Comparison of ENCODE assay signal across 33 cellular contexts in the genomic region with DNA sequence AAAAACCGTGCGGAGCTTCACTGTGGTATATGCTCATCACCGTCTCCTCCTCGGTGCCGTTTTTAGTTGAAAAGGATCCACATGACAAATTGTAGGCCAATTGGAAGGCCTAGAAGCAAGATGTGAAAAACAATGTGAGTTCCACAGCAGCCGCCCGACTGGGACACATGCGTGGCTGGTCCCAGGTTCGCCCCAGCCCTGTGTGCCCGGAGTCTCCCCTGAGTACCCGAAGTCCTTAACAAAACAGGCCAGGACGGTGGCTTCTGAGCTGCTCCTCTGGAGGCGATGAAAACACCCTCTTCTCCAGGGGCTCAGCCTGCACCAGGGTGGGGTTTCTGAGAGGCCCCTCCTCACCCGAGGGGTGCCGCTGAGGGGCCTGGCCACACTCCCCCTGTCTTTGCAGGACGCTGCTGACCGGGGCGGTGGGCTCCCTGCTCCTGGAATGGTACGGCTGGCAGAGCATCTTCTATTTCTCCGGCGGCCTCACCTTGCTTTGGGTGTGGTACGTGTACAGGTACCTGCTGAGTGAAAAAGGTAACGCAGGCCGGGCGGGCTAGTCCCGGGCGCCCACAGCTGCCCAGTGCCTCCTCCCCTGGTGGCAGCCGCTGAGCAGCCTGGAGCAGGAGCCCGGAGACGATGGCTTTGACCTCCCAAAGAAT. TPM values are rescaled to one million over a fixed set of nuclear protein-coding genes. Genes with fewer than 3 reads are reported as not detected.
"Had no signal": no experiment of that assay in that cellular context is flagged by ENCODE, and none has a peak within 500 bp of the region (broad histone marks: within the 10 kb centered on the region; RNA-seq: fewer than 3 reads in every experiment).

No MANE protein-coding gene starts in this region.

- DNase-seq: colonic mucosa; effector memory CD4-positive, alpha-beta T cell; foreskin keratinocyte; heart left ventricle; left cardiac atrium; mesendoderm; naive thymus-derived CD8-positive, alpha-beta T cell; nephron progenitor cell; occipital lobe; sigmoid colon; stimulated activated CD4-positive, alpha-beta T cell treated with anti-CD3 and anti-CD28 coated beads, Interleukin-4, amount 100 ng/mL, for 4 hours; stimulated activated naive CD8-positive, alpha-beta T cell treated with anti-CD3 and anti-CD28 coated beads, Interleukin-15, Interleukin-2, amounts not matched to agents 100 U/mL and 50 U/mL, for 24 hours; substantia nigra; testis; tibial artery had no signal

- H3K79me2 ChIP-seq: hepatocyte had no signal

- H3K4me2 ChIP-seq: hepatocyte had no signal

- H3K4me1 Mint-ChIP-seq: stimulated activated memory B cell treated with anti-CD40 and anti-IgM and Interleukin-4, amounts not matched to agents 10 μg/mL and 1 μg/mL and 100 μg/mL, for 72 hours had no signal

- H3K27me3 Mint-ChIP-seq: dendritic cell treated with granulocyte-macrophage colony-stimulating factor and Interleukin-4, amounts not matched to agents 40 ng/mL and 50 ng/mL, for 4 days; naive thymus-derived CD8-positive, alpha-beta T cell; stimulated activated memory B cell treated with anti-CD40 and anti-IgM and Interleukin-4, amounts not matched to agents 10 μg/mL and 1 μg/mL and 100 μg/mL, for 72 hours; type B pancreatic cell had no signal

- H3K27ac ChIP-seq: colonic mucosa, esophagus muscularis mucosa, foreskin keratinocyte, gastroesophageal sphincter, hepatocyte, left lung, pancreas, sigmoid colon, testis, tibial artery had no signal

- H3K36me3 ChIP-seq: colonic mucosa, pancreas had no signal

- H3K4me3 ChIP-seq: colonic mucosa, esophagus muscularis mucosa, gastroesophageal sphincter, hepatocyte, left lung, pancreas, sigmoid colon, testis, tibial artery had no signal

- H3K27me3 ChIP-seq: colonic mucosa, esophagus muscularis mucosa, gastroesophageal sphincter, heart left ventricle, hepatocyte, left lung, pancreas, sigmoid colon, testis, tibial artery had no signal

- H3K27ac Mint-ChIP-seq: dendritic cell treated with granulocyte-macrophage colony-stimulating factor and Interleukin-4, amounts not matched to agents 40 ng/mL and 50 ng/mL, for 4 days; nephron progenitor cell; stimulated activated memory B cell treated with anti-CD40 and anti-IgM and Interleukin-4, amounts not matched to agents 10 μg/mL and 1 μg/mL and 100 μg/mL, for 72 hours; type B pancreatic cell had no signal

- H3K9me3 ChIP-seq: colonic mucosa, esophagus muscularis mucosa, gastroesophageal sphincter, heart left ventricle, left lung, pancreas, sigmoid colon, testis, tibial artery had no signal

- H3K36me3 Mint-ChIP-seq: type B pancreatic cell had no signal

- H3K4me1 ChIP-seq: colonic mucosa, esophagus muscularis mucosa, foreskin keratinocyte, gastroesophageal sphincter, left lung, pancreas, sigmoid colon, testis, tibial artery had no signal

- H2AFZ ChIP-seq: hepatocyte had no signal

- H3K4me3 Mint-ChIP-seq: dendritic cell treated with granulocyte-macrophage colony-stimulating factor and Interleukin-4, amounts not matched to agents 40 ng/mL and 50 ng/mL, for 4 days; naive thymus-derived CD8-positive, alpha-beta T cell; nephron progenitor cell; stimulated activated memory B cell treated with anti-CD40 and anti-IgM and Interleukin-4, amounts not matched to agents 10 μg/mL and 1 μg/mL and 100 μg/mL, for 72 hours; type B pancreatic cell had no signal

- H3K9me3 Mint-ChIP-seq: dendritic cell treated with granulocyte-macrophage colony-stimulating factor and Interleukin-4, amounts not matched to agents 40 ng/mL and 50 ng/mL, for 4 days; naive thymus-derived CD8-positive, alpha-beta T cell; nephron progenitor cell; stimulated activated memory B cell treated with anti-CD40 and anti-IgM and Interleukin-4, amounts not matched to agents 10 μg/mL and 1 μg/mL and 100 μg/mL, for 72 hours; type B pancreatic cell had no signal

RNA-seq across cellular contexts. Expression of a gene that starts 9.8 kb away (rescaled TPM):
- total RNA-seq: myocyte, skeletal muscle tissue had no signal

RNA-seq across cellular contexts. Expression of a gene that starts 44.4 kb away (rescaled TPM):
- total RNA-seq: colonic mucosa; endothelial cell of umbilical vein; epithelial cell of proximal tubule; esophagus muscularis mucosa; fibroblast of lung; foreskin keratinocyte; gastroesophageal sphincter; heart left ventricle; hepatocyte; kidney epithelial cell; left cardiac atrium; left lung; lung microvascular endothelial cell; myocyte; naive thymus-derived CD8-positive, alpha-beta T cell; occipital lobe; pancreas; posterior vena cava; pulmonary artery endothelial cell; sigmoid colon; skeletal muscle tissue had no signal
- polyA plus RNA-seq: endothelial cell of umbilical vein; fibroblast of lung; foreskin keratinocyte; heart left ventricle; hepatocyte; naive thymus-derived CD8-positive, alpha-beta T cell; pancreas; sigmoid colon; urinary bladder had no signal
